Comparison of ENCODE assay signal across 29 cellular contexts in the genomic region with DNA sequence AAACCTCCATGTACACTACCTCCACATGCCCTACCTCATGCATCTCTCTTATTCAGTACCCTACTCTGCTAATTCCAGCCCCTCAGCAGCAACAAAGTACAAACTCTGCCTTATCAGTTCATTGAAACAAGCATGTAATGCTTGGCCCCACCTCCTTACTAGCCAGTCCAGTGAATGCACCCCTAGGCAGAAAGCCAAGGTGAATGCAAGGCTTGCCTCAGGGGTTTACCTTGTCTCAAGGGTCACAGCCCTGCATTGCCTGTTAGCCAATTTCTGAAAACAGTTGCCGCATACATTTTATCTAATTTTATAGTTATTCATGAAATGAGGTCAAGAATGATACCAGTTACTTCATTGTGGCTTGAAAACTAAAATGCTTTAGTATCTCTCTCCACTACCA.
"Had no signal": no experiment of that assay in that cellular context is flagged by ENCODE, and none has a peak within 500 bp of the region (broad histone marks: within the 10 kb centered on the region; RNA-seq: fewer than 3 reads in every experiment).

No MANE protein-coding gene starts in this region.

- H3K9me3 Mint-ChIP-seq: central memory CD8-positive, alpha-beta T cell had no signal

- H3K36me3 ChIP-seq: esophagus squamous epithelium, heart right ventricle, left lung, lower lobe of right lung, neutrophil, ovary, prostate gland, spleen, transverse colon, vagina had no signal

- H3K4me3 Mint-ChIP-seq: activated B cell treated with CpG ODN at 0.5 μM for 24 hours; activated CD4-positive, alpha-beta T cell treated with anti-CD3 and anti-CD28 coated beads for 36 hours; activated naive CD8-positive, alpha-beta T cell; central memory CD8-positive, alpha-beta T cell; dendritic cell treated with granulocyte-macrophage colony-stimulating factor and Interleukin-4, amounts not matched to agents 40 ng/mL and 50 ng/mL, for 4 days; nephron; T-helper 17 cell had no signal

- H3K9me3 ChIP-seq: left lung, lower lobe of right lung, mucosa of descending colon, neutrophil, ovary, prostate gland, testis, transverse colon, vagina had no signal

- H3K4me1 Mint-ChIP-seq: activated B cell treated with CpG ODN at 0.5 μM for 24 hours; activated CD4-positive, alpha-beta T cell treated with anti-CD3 and anti-CD28 coated beads for 36 hours; central memory CD8-positive, alpha-beta T cell; nephron; T-helper 17 cell had no signal

- DNase-seq: activated B cell treated with CpG ODN at 0.5 μM for 24 hours; activated CD4-positive, alpha-beta T cell treated with anti-CD3 and anti-CD28 coated beads for 36 hours; activated CD4-positive, alpha-beta T cell treated with anti-CD3 and anti-CD28 coated beads, Interleukin-2, amount 50 U/mL, for 4 hours; activated effector memory CD4-positive, alpha-beta T cell treated with Interleukin-2 at 50 U/mL for 16 hours; activated naive CD4-positive, alpha-beta T cell treated with Interleukin-2 at 50 U/mL for 16 hours; activated T-cell treated with anti-CD3 and anti-CD28 coated beads for 4 hours; anterior cingulate cortex; esophagus squamous epithelium; foreskin melanocyte; heart right ventricle; left lung; lower lobe of right lung; mucosa of descending colon; ovary; spleen; stimulated activated CD4-positive, alpha-beta T cell treated with anti-CD3 and anti-CD28 coated beads, Interleukin-2, amount 100 ng/mL, for 48 hours; stimulated activated naive CD4-positive, alpha-beta T cell treated with Interleukin-2 at 50 U/mL for 16 hours; T-helper 17 cell; T1000; testis; transverse colon had no signal

- H3K27ac Mint-ChIP-seq: activated B cell treated with CpG ODN at 0.5 μM for 24 hours; activated CD4-positive, alpha-beta T cell treated with anti-CD3 and anti-CD28 coated beads for 36 hours; activated naive CD8-positive, alpha-beta T cell; dendritic cell treated with granulocyte-macrophage colony-stimulating factor and Interleukin-4, amounts not matched to agents 40 ng/mL and 50 ng/mL, for 4 days; nephron; T-helper 17 cell had no signal

- H3K27ac ChIP-seq: epithelial cell of prostate, esophagus squamous epithelium, heart right ventricle, left lung, lower lobe of right lung, neutrophil, ovary, prostate gland, spleen, testis, transverse colon, vagina had no signal

- H3K4me3 ChIP-seq: esophagus squamous epithelium, heart right ventricle, left lung, lower lobe of right lung, mucosa of descending colon, ovary, prostate gland, spleen, testis, transverse colon, vagina had no signal

- H3K27me3 ChIP-seq: esophagus squamous epithelium, heart right ventricle, left lung, neutrophil, ovary, spleen, testis, transverse colon, vagina had no signal

- H3K4me1 ChIP-seq: esophagus squamous epithelium, heart right ventricle, left lung, lower lobe of right lung, prostate gland, spleen, testis, transverse colon, vagina had no signal

- H3K27me3 Mint-ChIP-seq: activated B cell treated with CpG ODN at 0.5 μM for 24 hours; activated CD4-positive, alpha-beta T cell treated with anti-CD3 and anti-CD28 coated beads for 36 hours; activated naive CD8-positive, alpha-beta T cell; central memory CD8-positive, alpha-beta T cell; dendritic cell treated with granulocyte-macrophage colony-stimulating factor and Interleukin-4, amounts not matched to agents 40 ng/mL and 50 ng/mL, for 4 days; T-helper 17 cell had no signal
